9 cellular contexts compared by ENCODE assay signal in the genomic region with DNA sequence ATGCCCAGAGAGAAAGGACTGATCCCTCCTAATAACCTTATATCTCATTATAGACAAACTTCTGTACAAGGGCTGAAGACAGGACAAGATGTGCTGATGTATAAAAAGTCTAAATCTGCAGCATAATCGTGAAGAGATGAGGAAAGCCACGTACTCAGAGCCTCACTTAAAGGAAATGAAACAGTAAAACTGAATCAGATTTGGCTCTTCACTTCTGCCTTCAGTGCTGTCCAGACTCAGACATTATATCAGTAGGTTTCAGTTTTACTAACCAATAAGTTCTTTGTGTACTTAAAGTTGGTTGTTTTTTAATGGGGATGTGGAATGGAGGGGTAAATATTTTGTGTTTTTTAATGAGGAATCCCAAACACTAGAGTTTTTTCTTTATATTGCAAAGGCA. TPM values are rescaled to one million over a fixed set of nuclear protein-coding genes. Genes with fewer than 3 reads are reported as not detected.
DNase-seq lines count a peak whose midpoint lies in the region; ATAC-seq and TF ChIP-seq lines count a peak whose summit lies in the region.
"Had no signal": no experiment of that assay in that cellular context is flagged by ENCODE, and none has a peak within 500 bp of the region (broad histone marks: within the 10 kb centered on the region; RNA-seq: fewer than 3 reads in every experiment).

No MANE protein-coding gene starts in this region.

- TF ChIP-seq CTCF in HFFc6 (IDR thresholded peaks at IDR 0.05) (no peak), glutamatergic neuron (IDR thresholded peaks at IDR 0.05; ENCODE audit: partially characterized antibody, unreplicated experiment) (no peak)

- H3K4me1 Mint-ChIP-seq in HFFc6 (ENCODE audit: low read depth) = peaks cover 42% of the 10 kb centered on the region
- H3K4me1 Mint-ChIP-seq in glutamatergic neuron (ENCODE audit: low read depth, unreplicated experiment) = no peaks in the 10 kb centered on the region

- no peaks in the 10 kb centered on the region for H3K36me3 Mint-ChIP-seq in HFFc6 (ENCODE audit: low read depth)
- H3K36me3 Mint-ChIP-seq in glutamatergic neuron (ENCODE audit: unreplicated experiment) = no peaks in the 10 kb centered on the region

- peak; percentile 97 for ATAC-seq in GM18519 (IDR thresholded peaks at IDR 0.05; ENCODE audit: low FRiP score, unreplicated experiment)
- ATAC-seq in left cardiac atrium = peak; percentile 34 to 79

- H3K27me3 Mint-ChIP-seq in HFFc6 (ENCODE audit: insufficient read depth) (no peaks in the 10 kb centered on the region; the same call in 1 of the 2 replicates), glutamatergic neuron (ENCODE audit: unreplicated experiment) (peaks cover 2% of the 10 kb centered on the region)

- DNase-seq in HFFc6 (no peak), OCI-M1 (lab: John Stamatoyannopoulos, UW) (peak; percentile 50), left cardiac atrium (no peak), DMS79 (lab: John Stamatoyannopoulos, UW) (no peak), glutamatergic neuron (no peak), posterior vena cava (ENCODE audit: low spot score) (no peak), AG08396 (ENCODE audit: low spot score) (no peak)

- no peaks in the 10 kb centered on the region for H3K9me3 Mint-ChIP-seq in HFFc6
- H3K9me3 Mint-ChIP-seq in glutamatergic neuron (ENCODE audit: unreplicated experiment) = no peaks in the 10 kb centered on the region

- intact Hi-C loops in left cardiac atrium (cut with DNase I) = no loop called here
- intact Hi-C loops in posterior vena cava (cut with DNase I) = loop anchor here in 1 of 2 donors (10.0 kb wide), 1 partner anchor 45 kb away; no protein-coding TSS in a partner anchor

- H3K27ac Mint-ChIP-seq in HFFc6 (peak overlapping the region; percentile 69), glutamatergic neuron (ENCODE audit: unreplicated experiment) (no peak overlapping the region)

- H3K4me3 Mint-ChIP-seq in HFFc6 (peak overlapping the region; percentile 68; the same call in 1 of the 2 replicates), glutamatergic neuron (ENCODE audit: unreplicated experiment) (no peak overlapping the region)

RNA-seq across cellular contexts. Expression of gene RGS1, which starts 45.3 kb away (rescaled TPM):
- not detected for total RNA-seq in HFFc6 (2021; fragmentation: NEBNext Ultra II Directional; extraction: Animal tissue kit (Norgen Biotek cat#: 25700))
- total RNA-seq in left cardiac atrium (1 to 10 TPM; 1.8 to 3.5 TPM), glutamatergic neuron (ENCODE audit: unreplicated experiment) (not detected), posterior vena cava (10 to 100 TPM; 13.0 to 32.0 TPM)
- total RNA-seq: glomerular endothelial cell had no signal
